8 cellular contexts compared by ENCODE assay signal in genomic region chr1:234610582-234611152, GRCh38. TPM values are rescaled to one million over a fixed set of nuclear protein-coding genes. Genes with fewer than 3 reads are reported as not detected.
A peak's percentile ranks its signal among the peaks of the same experiment; 100 is the strongest.
DNase-seq lines count a peak whose midpoint lies in the region; ATAC-seq and TF ChIP-seq lines count a peak whose summit lies in the region.

No MANE protein-coding gene starts in this region.

- intact Hi-C loops in testis (cut with DNase I; ENCODE audit: low total_unique reads) = loop anchor here (2.0 to 10.0 kb wide), 3 partner anchors 56 to 472 kb away; no protein-coding TSS in a partner anchor

- H3F3A ChIP-seq in SK-N-SH (replicated peaks; ENCODE audit: insufficient read depth) = peaks cover 52% of the 10 kb centered on the region

- CTCF ChIA-PET in SK-N-SH (lab: Yijun Ruan, JAX) = interaction anchor here (0.7 to 4.6 kb wide), 13 partner anchors 9 to 494 kb away, joined by 3 to 25 read pairs (median 3); no protein-coding TSS in a partner anchor

- POLR2A ChIA-PET in SK-N-SH (lab: Yijun Ruan, JAX) = interaction anchor here (0.7 to 6.2 kb wide), 20 partner anchors 9 to 359 kb away, joined by 3 to 108 read pairs (median 6); no protein-coding TSS in a partner anchor

- peak overlapping the region; percentile 69 to 83 for H3K4me3 ChIP-seq in SK-N-SH (ENCODE audit: low read depth in 2 of 2, low read length in 1 of 2)
- H3K4me3 ChIP-seq in testis = peak overlapping the region; percentile 61 to 62

- peak overlapping the region; percentile 96 for H3K27ac Mint-ChIP-seq in activated naive CD4-positive, alpha-beta T cell treated with anti-CD3 and anti-CD28 coated beads, Interleukin-2, amount 50 U/mL, for 24 hours

- no peak for TF ChIP-seq CTCF in SK-N-SH (IDR thresholded peaks at IDR 0.05)
- peak in 2 of 3 experiments; percentile 16 to 24 for TF ChIP-seq CTCF in testis (IDR thresholded peaks at IDR 0.05)

- no peak; a peak in 1 of 4 replicates for TF ChIP-seq EP300 in SK-N-SH (IDR thresholded peaks at IDR 0.05; ENCODE audit: borderline replicate concordance in 1 of 2, low read depth in 1 of 2, low read length in 1 of 2)

- H3K27me3 Mint-ChIP-seq in activated naive CD4-positive, alpha-beta T cell treated with anti-CD3 and anti-CD28 coated beads, Interleukin-2, amount 50 U/mL, for 24 hours = no peaks in the 10 kb centered on the region

- H4K20me1 ChIP-seq in SK-N-SH (ENCODE audit: insufficient read depth) = peaks cover 9% of the 10 kb centered on the region

- no peaks in the 10 kb centered on the region for H3K9me3 ChIP-seq in SK-N-SH
- no peaks in the 10 kb centered on the region for H3K9me3 ChIP-seq in testis

- whole genome bisulfite sequencing in SK-N-SH (ENCODE audit: low lambda C conversion rate) = under 1% methylated on average over 28 of the region's 65 CpGs
- 0% methylated on average over 6 to 19 of the region's 65 CpGs for WGBS in testis, 2 donors

- peak; percentile 45 for ATAC-seq in HG02588 (IDR thresholded peaks at IDR 0.05; ENCODE audit: unreplicated experiment)

- DNase-seq in NCI-H1092 (lab: John Stamatoyannopoulos, UW) (peak; percentile 94), SK-N-SH (peak; percentile 92), germinal center (ENCODE audit: low spot score) (peak; percentile 82), occipital lobe (lab: John Stamatoyannopoulos, UW) (peak; percentile 89), testis (peak; percentile 95)

- H3K36me3 ChIP-seq in SK-N-SH (replicated peaks in 1 of 2; ENCODE audit: control insufficient read depth in 1 of 2, insufficient read depth in 2 of 2, low read length in 1 of 2) (peaks cover 22 to 28% of the 10 kb centered on the region in 2 experiments), testis (ENCODE audit: low read depth, missing control alignments) (no peaks in the 10 kb centered on the region)

- peaks cover 34 to 46% of the 10 kb centered on the region in 2 experiments for H3K4me1 ChIP-seq in SK-N-SH (ENCODE audit: control insufficient read depth in 1 of 2, insufficient read depth in 2 of 2, low read depth in 1 of 2, low read length in 1 of 2)
- H3K4me1 ChIP-seq in testis = peaks cover 38% of the 10 kb centered on the region

- no peaks in the 10 kb centered on the region for H3K9me2 ChIP-seq in SK-N-SH

- peaks cover 36% of the 10 kb centered on the region for H3K79me2 ChIP-seq in SK-N-SH (ENCODE audit: insufficient read depth)

- H3K4me3 Mint-ChIP-seq in activated naive CD4-positive, alpha-beta T cell treated with anti-CD3 and anti-CD28 coated beads, Interleukin-2, amount 50 U/mL, for 24 hours = peak overlapping the region; percentile 89

- H3K36me3 Mint-ChIP-seq in activated naive CD4-positive, alpha-beta T cell treated with anti-CD3 and anti-CD28 coated beads, Interleukin-2, amount 50 U/mL, for 24 hours = peaks cover 19% of the 10 kb centered on the region

- H3K27ac ChIP-seq in SK-N-SH (ENCODE audit: low read depth in 2 of 2, low read length in 1 of 2) = peak overlapping the region; percentile 100
- H3K27ac ChIP-seq in testis = peak overlapping the region; percentile 89 to 97

- peak overlapping the region; percentile 99 for H3K9ac ChIP-seq in SK-N-SH

- H3K4me2 ChIP-seq in SK-N-SH = peak overlapping the region; percentile 91

- no peaks in the 10 kb centered on the region for H3K9me3 Mint-ChIP-seq in activated naive CD4-positive, alpha-beta T cell treated with anti-CD3 and anti-CD28 coated beads, Interleukin-2, amount 50 U/mL, for 24 hours

- H3K27me3 ChIP-seq in SK-N-SH (ENCODE audit: insufficient read depth) = no peaks in the 10 kb centered on the region
- no peaks in the 10 kb centered on the region for H3K27me3 ChIP-seq in testis

- TF ChIP-seq POLR2A in GM10847 (IDR thresholded peaks at IDR 0.05; ENCODE audit: extremely low read depth, insufficient read length) (peak; percentile 98), testis (IDR thresholded peaks at IDR 0.05) (peak; percentile 98)

- no peak for TF ChIP-seq RAD21 in SK-N-SH (IDR thresholded peaks at IDR 0.05; ENCODE audit: low read length)

- 0 out of 2 replicates have a peak overlapping the region, but pooled peaks have one; percentile 27 for H2AFZ ChIP-seq in SK-N-SH (ENCODE audit: low read depth)

- H3K4me1 Mint-ChIP-seq in activated naive CD4-positive, alpha-beta T cell treated with anti-CD3 and anti-CD28 coated beads, Interleukin-2, amount 50 U/mL, for 24 hours = peaks cover 51% of the 10 kb centered on the region

TF ChIP-seq in SK-N-SH, 30 proteins besides CTCF, POLR2A, EP300 and RAD21:
- peak; percentile 76 for TF ChIP-seq POLR2AphosphoS5 (IDR thresholded peaks at IDR 0.05; ENCODE audit: low read depth, low read length)
- TF ChIP-seq JUND (IDR thresholded peaks at IDR 0.05) = no peak
- TF ChIP-seq RFX5 (IDR thresholded peaks at IDR 0.05; ENCODE audit: low read length) = peak; percentile 47; the same call in 1 of the 2 replicates
- no peak for TF ChIP-seq MEF2A (IDR thresholded peaks at IDR 0.05; ENCODE audit: borderline replicate concordance, low read depth)
- TF ChIP-seq TAF1 (IDR thresholded peaks at IDR 0.05; ENCODE audit: borderline replicate concordance, low read depth, low read length) = peak; percentile 46
- TF ChIP-seq, protein P1, sequence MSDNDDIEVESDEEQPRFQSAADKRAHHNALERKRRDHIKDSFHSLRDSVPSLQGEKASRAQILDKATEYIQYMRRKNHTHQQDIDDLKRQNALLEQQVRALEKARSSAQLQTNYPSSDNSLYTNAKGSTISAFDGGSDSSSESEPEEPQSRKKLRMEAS (IDR thresholded peaks at IDR 0.05; ENCODE audit: low read depth) = peak; percentile 96
- peak; percentile 78 for TF ChIP-seq NRF1 (IDR thresholded peaks at IDR 0.05; ENCODE audit: low read depth, low read length)
- peak; percentile 82; the same call in 1 of the 2 replicates for TF ChIP-seq MXI1 (IDR thresholded peaks at IDR 0.05; ENCODE audit: low read depth, low read length)
- peak; percentile 83 for TF ChIP-seq TEAD4 (IDR thresholded peaks at IDR 0.05; ENCODE audit: borderline replicate concordance, insufficient read depth)
- TF ChIP-seq, protein P2, sequence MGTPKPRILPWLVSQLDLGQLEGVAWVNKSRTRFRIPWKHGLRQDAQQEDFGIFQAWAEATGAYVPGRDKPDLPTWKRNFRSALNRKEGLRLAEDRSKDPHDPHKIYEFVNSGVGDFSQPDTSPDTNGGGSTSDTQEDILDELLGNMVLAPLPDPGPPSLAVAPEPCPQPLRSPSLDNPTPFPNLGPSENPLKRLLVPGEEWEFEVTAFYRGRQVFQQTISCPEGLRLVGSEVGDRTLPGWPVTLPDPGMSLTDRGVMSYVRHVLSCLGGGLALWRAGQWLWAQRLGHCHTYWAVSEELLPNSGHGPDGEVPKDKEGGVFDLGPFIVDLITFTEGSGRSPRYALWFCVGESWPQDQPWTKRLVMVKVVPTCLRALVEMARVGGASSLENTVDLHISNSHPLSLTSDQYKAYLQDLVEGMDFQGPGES (IDR thresholded peaks at IDR 0.05; ENCODE audit: low read depth, low read length) = no peak
- no peak for TF ChIP-seq GATA2 (CRISPR knock-in tag; IDR thresholded peaks at IDR 0.05)
- TF ChIP-seq NFIC (IDR thresholded peaks at IDR 0.05; ENCODE audit: borderline replicate concordance) = no peak
- TF ChIP-seq USF2 (IDR thresholded peaks at IDR 0.05; ENCODE audit: borderline replicate concordance, low read depth, low read length) = no peak; the same call in 1 of the 2 replicates
- 0 out of 2 replicates have a peak, but pooled peaks have one; percentile 15 for TF ChIP-seq SIN3A (IDR thresholded peaks at IDR 0.05; ENCODE audit: borderline replicate concordance, low read depth, low read length)

RNA-seq across cellular contexts. Expression of gene IRF2BP2, which starts 0.7 kb away (rescaled TPM):
- polyA plus RNA-seq in SK-N-SH (2012; rRNA removed) = 40.3 and 73.9 TPM in 2 replicates
- 28.1 and 46.6 TPM in 2 replicates for polyA plus RNA-seq in SK-N-SH (2012; cell fraction: cytosol; rRNA removed)
- polyA plus RNA-seq in SK-N-SH (2012; cell fraction: nucleus; rRNA removed) = 73.9 and 167 TPM in 2 replicates
- total RNA-seq in occipital lobe = 140 TPM
- total RNA-seq in testis = 10 to 100 TPM; 82.0 to 96.6 TPM
- 100 TPM for polyA plus RNA-seq in testis (ENCODE audit: insufficient read depth, low read depth, low replicate concordance)

Comparison
In these comparisons a context has a peak if more than half of its experiments do, and no peak if none do; other contexts are left out.
1. Peak in every context shown above with its lines: DNase-seq, ATAC-seq, H3K4me3 ChIP-seq and H3K27ac ChIP-seq.